In genomic region chr10:124063736-124064135, GRCh38 we compare ENCODE assay signal across 8 cellular contexts. TPM values are rescaled to one million over a fixed set of nuclear protein-coding genes. Genes with fewer than 3 reads are reported as not detected.
A peak's percentile ranks its signal among the peaks of the same experiment; 100 is the strongest.
DNase-seq lines count a peak whose midpoint lies in the region; ATAC-seq and TF ChIP-seq lines count a peak whose summit lies in the region.

No MANE protein-coding gene starts in this region.

- BruUV-seq in Caco-2 (replicated peaks; lab: Mats Ljungman, UMichigan), result no TSS peak

- CTCF ChIA-PET in Caco-2 (lab: Charles Lee), result no interaction called here

- POLR2A ChIA-PET in Caco-2 (lab: Charles Lee), result no interaction called here

- no peak for DNase-seq in Caco-2
- DNase-seq in body of pancreas, result peak in 1 of 4 donors; percentile 48
- no peak for DNase-seq in HT-29 (ENCODE audit: low spot score)
- no peak for DNase-seq in retina
- no peak for DNase-seq in activated CD4-positive, alpha-beta T cell treated with anti-CD3 and anti-CD28 coated beads, Interleukin-2, amount 50 U/mL, for 1 hour

- H3K27ac ChIP-seq in body of pancreas, result peak overlapping the region in 3 of 4 donors; percentile 68 to 79 (median 78)
- H3K27ac ChIP-seq in muscle layer of duodenum (ENCODE audit: low read length), result peak overlapping the region; percentile 52

- H3K4me1 ChIP-seq in Caco-2 (peaks cover 40% of the 10 kb centered on the region), body of pancreas (peaks cover 49% of the 10 kb centered on the region), muscle layer of duodenum (ENCODE audit: control insufficient read depth in 1 of 2, insufficient read depth in 2 of 2, low read length in 2 of 2) (peaks cover 16 to 62% of the 10 kb centered on the region in 2 donors)

- TF ChIP-seq CTCF in Caco-2 (IDR thresholded peaks at IDR 0.05; ENCODE audit: insufficient read depth in 1 of 2, low read depth in 1 of 2, low read length in 1 of 2, severe bottlenecking in 1 of 2, unreplicated experiment in 1 of 2) (no peak), body of pancreas (IDR thresholded peaks at IDR 0.05) (no peak)

- H3K27me3 ChIP-seq in Caco-2 (replicated peaks; ENCODE audit: control insufficient read depth, insufficient read depth, low read length) (no peaks in the 10 kb centered on the region), body of pancreas (no peaks in the 10 kb centered on the region), muscle layer of duodenum (ENCODE audit: low read depth, low read length) (no peaks in the 10 kb centered on the region)

- H3K36me3 ChIP-seq in Caco-2 (ENCODE audit: control insufficient read depth, insufficient read depth, low read length) (no peaks in the 10 kb centered on the region), body of pancreas (replicated peaks in 1 of 2; ENCODE audit: insufficient read depth in 1 of 2, low read depth in 2 of 2) (no peaks in the 10 kb centered on the region), muscle layer of duodenum (ENCODE audit: control insufficient read depth in 1 of 2, insufficient read depth in 2 of 2, low read length in 2 of 2) (no peaks in the 10 kb centered on the region)

- no peaks in the 10 kb centered on the region for H3K27me3 Mint-ChIP-seq in Caco-2 (ENCODE audit: insufficient read depth, unreplicated experiment)

- H3K9me3 ChIP-seq in Caco-2, result no peaks in the 10 kb centered on the region
- H3K9me3 ChIP-seq in body of pancreas, result no peaks in the 10 kb centered on the region
- no peaks in the 10 kb centered on the region for H3K9me3 ChIP-seq in muscle layer of duodenum (ENCODE audit: control insufficient read depth in 1 of 2, low read length in 2 of 2)

- H3K4me1 Mint-ChIP-seq in Caco-2 (ENCODE audit: low read depth, unreplicated experiment), result peaks cover 29% of the 10 kb centered on the region

- peaks cover 6% of the 10 kb centered on the region for H3K36me3 Mint-ChIP-seq in Caco-2 (ENCODE audit: insufficient read depth, unreplicated experiment)

- TF ChIP-seq POLR2A in body of pancreas (IDR thresholded peaks at IDR 0.05), result no peak

- intact Hi-C loops in Caco-2 (cut with micrococcal nuclease; ENCODE audit: unreplicated experiment), result loop anchor here (1.0 to 2.0 kb wide), 2 partner anchors 15 to 29 kb away; partner anchors contain the start of gene CHST15
- intact Hi-C loops in body of pancreas (cut with DNase I), result no loop called here

- H3K4me3 ChIP-seq in Caco-2 (ENCODE audit: low read depth, low read length) (no peak overlapping the region), body of pancreas (no peak overlapping the region), muscle layer of duodenum (ENCODE audit: low read depth in 1 of 2, low read length in 2 of 2) (no peak overlapping the region)

- H3K27ac Mint-ChIP-seq in Caco-2 (ENCODE audit: unreplicated experiment), result peak overlapping the region; percentile 62

- H3K4me3 Mint-ChIP-seq in Caco-2 (ENCODE audit: unreplicated experiment), result no peak overlapping the region

- 25 to 29% methylated on average over 6 of the region's 6 CpGs for WGBS in body of pancreas, 2 donors

- ATAC-seq in HG02981 (IDR thresholded peaks at IDR 0.05; ENCODE audit: unreplicated experiment) (peak; percentile 63), body of pancreas (peak; percentile 65), HG02623 (IDR thresholded peaks at IDR 0.05; ENCODE audit: unreplicated experiment) (no peak)

- no peaks in the 10 kb centered on the region for H3K9me3 Mint-ChIP-seq in Caco-2 (ENCODE audit: unreplicated experiment)

RNA-seq across cellular contexts. Expression of gene CHST15, which starts 29.7 kb away (rescaled TPM):
- total RNA-seq in Caco-2 (2022) (26.1 and 26.7 TPM in 2 replicates), body of pancreas (10 to 100 TPM; 18.5 to 21.5 TPM)
- not detected in 2 replicates for total RNA-seq in HT-29 (2014; rRNA removed; shearing (Covaris generic))

Comparison
In these comparisons a context has a peak if more than half of its experiments do, and no peak if none do; other contexts are left out.
1. RNA of gene CHST15, which starts 29.7 kb away (total RNA-seq): 26.1 to 26.7 TPM in Caco-2 and 18.5 to 21.5 TPM in body of pancreas; not detected in HT-29; every median in the first group is over 10 times any median in the second.